8 cellular contexts compared by ENCODE assay signal in the genomic region with DNA sequence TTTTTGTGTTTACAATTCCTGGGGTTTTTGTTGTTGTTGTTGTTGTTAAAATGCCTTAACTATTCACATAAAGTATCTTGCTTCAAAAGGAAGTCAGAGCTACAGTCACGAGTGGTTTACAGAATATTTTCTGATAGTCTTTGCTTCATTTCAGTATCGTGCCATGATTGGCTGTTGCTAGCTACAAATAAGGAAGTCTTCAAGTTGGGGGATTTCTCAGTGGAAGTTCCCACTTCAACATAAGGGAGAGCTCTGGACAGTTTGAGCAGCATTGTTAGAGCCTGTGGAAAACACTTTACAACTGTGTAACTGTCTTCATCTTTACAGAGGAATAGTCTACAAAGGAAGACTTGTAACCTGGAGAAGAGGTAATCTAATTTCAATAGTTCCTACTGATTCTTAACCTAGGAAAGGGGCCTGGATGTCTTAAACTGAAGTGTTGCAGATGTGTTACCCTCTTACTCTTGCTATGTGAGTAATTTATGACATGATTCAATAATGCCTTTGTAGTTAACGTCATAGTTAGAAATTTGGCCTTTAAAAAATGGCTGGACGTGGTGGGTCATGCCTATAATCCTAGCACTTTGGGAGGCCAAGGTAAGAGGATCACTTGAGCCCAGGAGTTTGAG. TPM values are rescaled to one million over a fixed set of nuclear protein-coding genes. Genes with fewer than 3 reads are reported as not detected.
DNase-seq lines count a peak whose midpoint lies in the region; TF ChIP-seq lines count a peak whose summit lies in the region.

No MANE protein-coding gene starts in this region.

- no peaks in the 10 kb centered on the region for H3K23me2 ChIP-seq in H9 (ENCODE audit: insufficient read length, low read depth, low read length, poor library complexity, severe bottlenecking)

- H3K4me1 ChIP-seq in H9 (ENCODE audit: insufficient read depth, low read length) (no peaks in the 10 kb centered on the region), mucosa of stomach (ENCODE audit: control insufficient read depth, insufficient read depth, low read length) (peaks cover 16% of the 10 kb centered on the region), A673 (ENCODE audit: insufficient read depth, low read length, poor library complexity, severe bottlenecking) (peaks cover 9% of the 10 kb centered on the region)

- H3T11ph ChIP-seq in H9 (ENCODE audit: low read length): no peak overlapping the region

- no peak overlapping the region for H2BK120ac ChIP-seq in H9 (ENCODE audit: low read depth, low read length, poor library complexity, severe bottlenecking)

- no peak overlapping the region for H3K4me3 Mint-ChIP-seq in H9

- H2BK5ac ChIP-seq in H9 (ENCODE audit: insufficient read length, low read length): no peak overlapping the region

- no peak overlapping the region for H3K14ac ChIP-seq in H9 (ENCODE audit: insufficient read depth, low read length)

- H3K4me3 ChIP-seq in mucosa of stomach (ENCODE audit: low read length): no peak overlapping the region
- no peak overlapping the region for H3K4me3 ChIP-seq in A673 (ENCODE audit: low read depth, low read length, poor library complexity, severe bottlenecking)

- H4K20me1 ChIP-seq in H9 (ENCODE audit: control insufficient read depth, insufficient read depth, insufficient read length): no peaks in the 10 kb centered on the region

- intact Hi-C loops in A673 (cut with micrococcal nuclease; ENCODE audit: unreplicated experiment): no loop called here

- H3K56ac ChIP-seq in H9 (ENCODE audit: insufficient read length, low read depth, low read length): no peak overlapping the region

- no peaks in the 10 kb centered on the region for H3K27me3 ChIP-seq in H9 (ENCODE audit: insufficient read depth, low read length)
- no peaks in the 10 kb centered on the region for H3K27me3 ChIP-seq in mucosa of stomach (ENCODE audit: control insufficient read depth, insufficient read depth, low read length)
- no peaks in the 10 kb centered on the region for H3K27me3 ChIP-seq in A673 (replicated peaks; ENCODE audit: insufficient read depth, low read depth, low read length, poor library complexity)

- no peak overlapping the region for H2BK12ac ChIP-seq in H9 (ENCODE audit: insufficient read length, low read depth, low read length)

- peaks cover 0 to 3% (median 0%) of the 10 kb centered on the region in 3 experiments; a peak in 1 of 7 replicates for H3K36me3 Mint-ChIP-seq in H9 (ENCODE audit: insufficient read depth in 1 of 3, low read depth in 3 of 3)

- no peak overlapping the region for H2AK5ac ChIP-seq in H9 (ENCODE audit: insufficient read length, low read length)

- no peak overlapping the region for H2BK15ac ChIP-seq in H9 (ENCODE audit: low read depth, low read length)

- H3K36me3 ChIP-seq in mucosa of stomach (ENCODE audit: control insufficient read depth, insufficient read depth, low read length) (no peaks in the 10 kb centered on the region), A673 (ENCODE audit: insufficient read depth, low read length, poor library complexity, severe bottlenecking) (no peaks in the 10 kb centered on the region)

- peak overlapping the region; percentile 32 for H2AFZ ChIP-seq in H9 (ENCODE audit: low read length)

- no peak overlapping the region for H4K91ac ChIP-seq in H9 (ENCODE audit: insufficient read length, low read depth, low read length)

- peak overlapping the region in 2 of 3 experiments; percentile 22 to 23; a peak in 3 of 7 replicates for H3K27ac Mint-ChIP-seq in H9

- TF ChIP-seq CTCF in H9 (conservative IDR thresholded peaks at IDR 0.05) (no peak), A673 (conservative IDR thresholded peaks at IDR 0.05; ENCODE audit: low read depth, low read length) (no peak)

- WGBS in H9 (ENCODE audit: extremely low coverage, insufficient read length, low lambda C conversion rate): no CpG with 5 or more reads among the region's 4 CpGs

- peaks cover 21 to 22% of the 10 kb centered on the region in 2 experiments for H3K4me1 Mint-ChIP-seq in H9

- H3K79me2 ChIP-seq in H9 (ENCODE audit: insufficient read depth, low read length): no peaks in the 10 kb centered on the region

- no peak overlapping the region for H3K4ac ChIP-seq in H9 (ENCODE audit: low read depth, low read length)

- no peaks in the 10 kb centered on the region for H3K27me3 Mint-ChIP-seq in H9 (ENCODE audit: low read depth)

- H3K9ac ChIP-seq in H9 (ENCODE audit: extremely low read depth, insufficient read length, low read length): no peak overlapping the region
- peak overlapping the region; percentile 48 for H3K9ac ChIP-seq in mucosa of stomach (ENCODE audit: low read length)

- CTCF ChIA-PET in A673 (lab: Charles Lee): no interaction called here

- no peak overlapping the region for H3K18ac ChIP-seq in H9 (ENCODE audit: insufficient read length, low read depth, low read length)

- H4K8ac ChIP-seq in H9 (replicated peaks; ENCODE audit: insufficient read length, low read depth, low read length): no peak overlapping the region

- H3K23ac ChIP-seq in H9 (ENCODE audit: insufficient read length, low read depth, low read length): no peak overlapping the region

- no TSS peak for BruUV-seq in A673 (replicated peaks; lab: Mats Ljungman, UMichigan)

- H3K79me1 ChIP-seq in H9 (ENCODE audit: insufficient read depth, low read depth, low read length, poor library complexity, severe bottlenecking): no peaks in the 10 kb centered on the region

- DNase-seq in DMS53 (lab: John Stamatoyannopoulos, UW) (peak; percentile 38), DMS53 treated with DMSO at 0.1 percent for 48 hours (lab: John Stamatoyannopoulos, UW; ENCODE audit: unreplicated experiment) (no peak), H9 (no peak), NOMO-1 (lab: John Stamatoyannopoulos, UW; ENCODE audit: unreplicated experiment in 2 of 2) (peak; percentile 6 to 81), A673 (ENCODE audit: low spot score) (no peak)
- DNase-seq in central memory CD4-positive, alpha-beta T cell: peak; percentile 78
- DNase-seq in activated CD8-positive, alpha-beta memory T cell treated with anti-CD3 and anti-CD28 coated beads for 24 hours: no peak

- H3K27ac ChIP-seq in H9 (ENCODE audit: insufficient read length, low read depth, low read length) (no peak overlapping the region), A673 (ENCODE audit: low read depth, low read length, poor library complexity, severe bottlenecking) (no peak overlapping the region)

- no peaks in the 10 kb centered on the region for H3K9me3 ChIP-seq in H9 (ENCODE audit: control insufficient read depth, low read depth, low read length)
- H3K9me3 ChIP-seq in mucosa of stomach (ENCODE audit: control insufficient read depth, low read length): no peaks in the 10 kb centered on the region
- no peaks in the 10 kb centered on the region for H3K9me3 ChIP-seq in A673 (ENCODE audit: low read depth, low read length, poor library complexity, severe bottlenecking)

- H3K9me3 Mint-ChIP-seq in H9: peaks cover 0 to 3% of the 10 kb centered on the region in 2 experiments; a peak in 3 of 5 replicates

- H4K5ac ChIP-seq in H9 (ENCODE audit: insufficient read length, low read depth, low read length): no peak overlapping the region

- H3K4me2 ChIP-seq in H9 (ENCODE audit: insufficient read depth, insufficient read length, low read length): no peak overlapping the region

- no peak overlapping the region for H2BK20ac ChIP-seq in H9 (ENCODE audit: low read depth, low read length, poor library complexity, severe bottlenecking)

- POLR2A ChIA-PET in A673 (lab: Charles Lee; ENCODE audit: low non-redundant PET): no interaction called here

RNA-seq across cellular contexts. Expression of a gene that starts 23.4 kb away (rescaled TPM):
- 17.3 and 23.9 TPM in 2 replicates for total RNA-seq in H9 (2021)
- total RNA-seq in A673 (2021): 35.9 and 38.9 TPM in 2 replicates

Comparison
In these comparisons a context has a peak if more than half of its experiments do, and no peak if none do; other contexts are left out.
1. DNase-seq: peak in DMS53 (single experiment), NOMO-1 (2 of 2) and central memory CD4-positive, alpha-beta T cell (single experiment); none in DMS53 treated with DMSO at 0.1 percent for 48 hours (single experiment), H9 (single experiment), activated CD8-positive, alpha-beta memory T cell treated with anti-CD3 and anti-CD28 coated beads for 24 hours (single experiment) and A673 (single experiment).